8 cellular contexts compared by ENCODE assay signal in the genomic region with DNA sequence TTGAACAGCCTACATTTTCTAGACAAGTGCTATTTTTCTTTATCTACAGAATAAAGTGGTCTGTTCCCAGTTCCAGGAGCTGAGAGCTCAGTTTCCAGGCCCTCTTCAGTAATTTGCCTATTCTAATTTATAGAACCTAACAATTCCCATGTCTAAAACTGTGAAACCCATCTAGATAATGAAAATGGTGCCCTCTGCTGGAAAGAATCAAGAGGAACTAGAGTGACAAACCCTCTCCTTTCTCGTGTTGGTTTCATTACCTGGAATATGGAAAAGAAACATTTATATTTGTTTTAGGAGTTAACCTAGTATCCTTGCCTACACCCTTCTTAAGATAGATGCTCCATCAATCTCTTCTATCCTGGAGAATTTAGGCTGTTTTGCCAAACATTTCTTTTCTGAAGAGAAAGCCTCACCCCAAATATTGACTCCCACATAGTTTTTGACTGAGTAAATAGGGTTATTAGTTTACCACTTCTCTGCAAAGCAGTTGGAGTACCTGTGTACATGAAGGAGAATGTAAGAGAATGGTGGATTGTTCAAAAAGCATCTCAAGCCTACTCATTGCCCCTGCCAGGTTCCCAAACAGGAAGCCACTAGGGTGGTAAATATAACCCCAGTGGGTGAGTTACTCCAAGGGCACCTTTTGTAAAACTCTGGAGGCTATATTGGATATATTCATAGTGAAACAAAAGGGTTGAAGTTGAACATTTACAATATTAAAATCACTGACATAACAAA.
DNase-seq lines count a peak whose midpoint lies in the region; ATAC-seq, FAIRE-seq and TF ChIP-seq lines count a peak whose summit lies in the region.

No MANE protein-coding gene starts in this region.

- H3K27ac ChIP-seq in upper lobe of right lung, result no peak overlapping the region

- intact Hi-C loops in upper lobe of right lung (cut with DNase I), result loop anchor here (10.0 kb wide), 2 partner anchors 439 to 609 kb away; no protein-coding TSS in a partner anchor

- peaks cover 12% of the 10 kb centered on the region for H3K4me1 ChIP-seq in upper lobe of right lung

- no peak for TF ChIP-seq POLR2A in GM12892 (IDR thresholded peaks at IDR 0.05; ENCODE audit: low read depth, low read length)

- H3K27me3 ChIP-seq in upper lobe of right lung, result no peaks in the 10 kb centered on the region

- H3K9me3 ChIP-seq in upper lobe of right lung, result no peaks in the 10 kb centered on the region

- TF ChIP-seq CTCF in cardiac fibroblast (IDR thresholded peaks at IDR 0.05; ENCODE audit: low read depth, low read length), result peak; percentile 54
- TF ChIP-seq CTCF in upper lobe of right lung (IDR thresholded peaks at IDR 0.05), result peak; percentile 75

- DNase-seq in AG08396 (ENCODE audit: low spot score), result peak; percentile 55
- DNase-seq in GM12892 (ENCODE audit: insufficient read length), result no peak
- peak; percentile 84 for DNase-seq in HT-29 (ENCODE audit: low spot score)
- peak; percentile 12 for DNase-seq in NCI-H82 treated with DMSO at 0.1 percent for 48 hours (lab: John Stamatoyannopoulos, UW; ENCODE audit: unreplicated experiment)
- peak; percentile 75 to 77 for DNase-seq in cardiac fibroblast (ENCODE audit: low read depth in 2 of 2)
- DNase-seq in kidney glomerular epithelial cell (lab: John Stamatoyannopoulos, UW), result peak; percentile 79
- no peak for DNase-seq in upper lobe of right lung
- no peak for DNase-seq in stimulated activated CD4-positive, alpha-beta T cell treated with anti-CD3 and anti-CD28 coated beads, Interleukin-4, amount 100 ng/mL, for 4 hours

- H3K36me3 ChIP-seq in upper lobe of right lung, result no peaks in the 10 kb centered on the region

- ATAC-seq in upper lobe of right lung, result peak; percentile 76

- H3K4me3 ChIP-seq in cardiac fibroblast (replicated peaks in 1 of 2; ENCODE audit: low read depth in 2 of 2, low read length in 2 of 2) (no peak overlapping the region), upper lobe of right lung (no peak overlapping the region)

- peak; percentile 78 for FAIRE-seq in GM12892 (lab: Jason Lieb, UNC)

Comparison
In these comparisons a context has a peak if more than half of its experiments do, and no peak if none do; other contexts are left out.
1. DNase-seq: peak in AG08396 (single experiment), HT-29 (single experiment), NCI-H82 treated with DMSO at 0.1 percent for 48 hours (single experiment), cardiac fibroblast (2 of 2) and kidney glomerular epithelial cell (single experiment); none in GM12892 (single experiment), upper lobe of right lung (single experiment) and stimulated activated CD4-positive, alpha-beta T cell treated with anti-CD3 and anti-CD28 coated beads, Interleukin-4, amount 100 ng/mL, for 4 hours (0 of 2).